ENCODE assay signal across 10 cellular contexts in the genomic region with DNA sequence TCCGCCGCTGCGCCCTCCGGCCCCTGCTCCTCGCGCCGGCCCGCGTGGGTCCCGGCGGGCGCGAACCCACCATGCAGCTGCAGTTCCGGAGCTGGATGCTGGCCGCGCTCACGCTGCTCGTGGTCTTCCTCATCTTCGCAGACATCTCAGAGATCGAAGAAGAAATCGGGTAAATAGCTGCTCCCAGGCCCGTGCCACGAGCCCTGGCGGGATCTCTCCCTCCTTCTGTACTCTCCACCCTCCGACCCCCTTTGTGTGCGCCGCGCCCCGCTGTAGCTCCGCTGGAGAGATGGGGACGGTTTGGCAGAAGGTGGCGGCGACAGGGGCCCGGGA. TPM values are rescaled to one million over a fixed set of nuclear protein-coding genes. Genes with fewer than 3 reads are reported as not detected.
DNase-seq lines count a peak whose midpoint lies in the region; ATAC-seq and TF ChIP-seq lines count a peak whose summit lies in the region.
"Had no signal": no experiment of that assay in that cellular context is flagged by ENCODE, and none has a peak within 500 bp of the region (broad histone marks: within the 10 kb centered on the region; RNA-seq: fewer than 3 reads in every experiment).

No MANE protein-coding gene starts in this region.

- intact Hi-C loops in prostate gland (cut with DNase I) (no loop called here), OCI-LY7 (cut with micrococcal nuclease; ENCODE audit: unreplicated experiment) (no loop called here)

- TF ChIP-seq POLR2A in prostate gland (IDR thresholded peaks at IDR 0.05) (no peak), erythroblast (IDR thresholded peaks at IDR 0.05; ENCODE audit: low read length) (no peak)

- no peak overlapping the region for H2AFZ ChIP-seq in GM23248
- H2AFZ ChIP-seq in OCI-LY7 (ENCODE audit: low read length): no peak overlapping the region

- H3K27ac ChIP-seq in GM23248 (no peak overlapping the region), prostate gland (no peak overlapping the region), OCI-LY7 (ENCODE audit: low read depth, low read length, poor library complexity, severe bottlenecking) (no peak overlapping the region)
- H3K27ac ChIP-seq: epithelial cell of prostate had no signal

- CTCF ChIA-PET in OCI-LY7 (lab: Charles Lee; ENCODE audit: unreplicated experiment): no interaction called here

- H3K4me2 ChIP-seq in GM23248 (ENCODE audit: unreplicated experiment) (no peak overlapping the region), OCI-LY7 (ENCODE audit: low read length) (no peak overlapping the region)

- H3K4me3 ChIP-seq in GM23248 (peak overlapping the region; percentile 26; the same call in 1 of the 2 replicates), foreskin fibroblast (ENCODE audit: low read depth in 1 of 2, low read length in 2 of 2) (peak overlapping the region; percentile 35 to 36), prostate gland (peak overlapping the region; percentile 15 to 26), OCI-LY7 (ENCODE audit: low read depth, low read length, poor library complexity, severe bottlenecking) (no peak overlapping the region)

- no peak for DNase-seq in GM23248
- DNase-seq in NCI-H748 treated with DMSO at 0.1 percent for 48 hours (lab: John Stamatoyannopoulos, UW): peak; percentile 22
- no peak for DNase-seq in foreskin fibroblast
- no peak for DNase-seq in prostate gland (ENCODE audit: low spot score)
- DNase-seq in GF-D8 (lab: John Stamatoyannopoulos, UW): no peak
- no peak for DNase-seq in erythroblast (lab: John Stamatoyannopoulos, UW)
- DNase-seq in OCI-LY7 (ENCODE audit: low spot score): no peak
- DNase-seq: IMR-90 had no signal

- 0 to 3% methylated on average over 32 to 34 of the region's 34 CpGs for WGBS in GM23248 (ENCODE audit: low coverage in 1 of 2, low lambda C conversion rate in 2 of 2, missing lambda C conversion rate in 2 of 2), 2 experiments
- WGBS in prostate gland: under 1% methylated on average over 20 of the region's 34 CpGs

- H3K4me1 ChIP-seq in GM23248 (ENCODE audit: insufficient read depth) (no peaks in the 10 kb centered on the region), prostate gland (replicated peaks) (no peaks in the 10 kb centered on the region), OCI-LY7 (ENCODE audit: insufficient read depth, low read length, poor library complexity, severe bottlenecking) (no peaks in the 10 kb centered on the region)

- ATAC-seq in HG02981 (IDR thresholded peaks at IDR 0.05; ENCODE audit: unreplicated experiment): no peak

- no peaks in the 10 kb centered on the region for H3F3A ChIP-seq in GM23248 (ENCODE audit: insufficient read depth)

- TF ChIP-seq CTCF in foreskin fibroblast (IDR thresholded peaks at IDR 0.05; ENCODE audit: low read depth, low read length) (no peak), prostate gland (IDR thresholded peaks at IDR 0.05) (no peak), OCI-LY7 (conservative IDR thresholded peaks at IDR 0.05; ENCODE audit: low read length) (no peak)

- H3K9me3 ChIP-seq in GM23248 (ENCODE audit: low read depth) (no peaks in the 10 kb centered on the region), prostate gland (no peaks in the 10 kb centered on the region), OCI-LY7 (ENCODE audit: low read length) (no peaks in the 10 kb centered on the region)

- POLR2A ChIA-PET in OCI-LY7 (lab: Charles Lee): no interaction called here

- peaks cover 64% of the 10 kb centered on the region for H3K27me3 ChIP-seq in GM23248 (replicated peaks; ENCODE audit: insufficient read depth)
- peaks cover 10% of the 10 kb centered on the region for H3K27me3 ChIP-seq in prostate gland (replicated peaks; ENCODE audit: insufficient read depth)

- H3K9me2 ChIP-seq in GM23248 (ENCODE audit: insufficient read depth) (no peaks in the 10 kb centered on the region), OCI-LY7 (ENCODE audit: insufficient read depth, low read length) (no peaks in the 10 kb centered on the region)

- no TSS peak for BruUV-seq in OCI-LY7 (replicated peaks; lab: Mats Ljungman, UMichigan)

- no peaks in the 10 kb centered on the region for H3K79me2 ChIP-seq in GM23248 (ENCODE audit: insufficient read depth)
- H3K79me2 ChIP-seq in OCI-LY7 (ENCODE audit: insufficient read depth, low read depth, low read length): no peaks in the 10 kb centered on the region

- no peak overlapping the region for H3K9ac ChIP-seq in GM23248

- H3K36me3 ChIP-seq in GM23248 (ENCODE audit: low read depth) (no peaks in the 10 kb centered on the region), prostate gland (no peaks in the 10 kb centered on the region), OCI-LY7 (ENCODE audit: insufficient read depth, low read length) (no peaks in the 10 kb centered on the region)

- H4K20me1 ChIP-seq in GM23248 (ENCODE audit: insufficient read depth): no peaks in the 10 kb centered on the region
- no peaks in the 10 kb centered on the region for H4K20me1 ChIP-seq in OCI-LY7 (ENCODE audit: insufficient read depth, low read length)

- in situ Hi-C loops in GM23248 (cut with MboI): loop anchor here (25.0 kb wide), 1 partner anchor 318 kb away; no protein-coding TSS in a partner anchor

RNA-seq across cellular contexts. Expression of gene ST8SIA2, which starts 0.3 kb away (rescaled TPM):
- not detected in 2 replicates for total RNA-seq in GM23248 (2014; rRNA removed; shearing (Covaris generic))
- not detected in 2 replicates for polyA plus RNA-seq in GM23248 (2016; fragmentation: Nextera tagmentation; extraction: Ambion mirVana)
- total RNA-seq in prostate gland (1 to 10 TPM in 1 of 2 donors, under 1 TPM in 1; 0.73 to 2.3 TPM), OCI-LY7 (2022) (not detected in 2 replicates)
- not detected in 2 replicates for total RNA-seq in OCI-LY7 (2014; rRNA removed; shearing (Covaris generic))
- total RNA-seq: IMR-90 had no signal
- polyA plus RNA-seq: IMR-90 had no signal
